ENCODE assay signal across 1 cellular context in genomic region chr4:10028910-10029309, GRCh38.
TF ChIP-seq lines count a peak whose summit lies in the region.

No MANE protein-coding gene starts in this region.

TF ChIP-seq in A549, 52 proteins besides CTCF, POLR2A, EP300 and RAD21:
- TF ChIP-seq NR3C1 (IDR thresholded peaks at IDR 0.05), result no peak
- TF ChIP-seq ESRRA (IDR thresholded peaks at IDR 0.05; ENCODE audit: borderline replicate concordance, low read length), result no peak
- no peak for TF ChIP-seq HOXA7 (CRISPR knock-in tag; IDR thresholded peaks at IDR 0.05)
- TF ChIP-seq CEBPB (IDR thresholded peaks at IDR 0.05), result no peak
- TF ChIP-seq RFX5 (IDR thresholded peaks at IDR 0.05), result no peak
- no peak for TF ChIP-seq RNF2 (IDR thresholded peaks at IDR 0.05; ENCODE audit: borderline replicate concordance, low read depth)
- TF ChIP-seq NFE2L2 (conservative IDR thresholded peaks at IDR 0.05; ENCODE audit: low read length), result no peak
- no peak for TF ChIP-seq ZNF302 (CRISPR knock-in tag; IDR thresholded peaks at IDR 0.05)
- TF ChIP-seq HEYL (CRISPR knock-in tag; IDR thresholded peaks at IDR 0.05), result no peak
- TF ChIP-seq KDM5A (IDR thresholded peaks at IDR 0.05), result no peak
- no peak for TF ChIP-seq FOSL2 (IDR thresholded peaks at IDR 0.05)
- no peak for TF ChIP-seq FOSL2 (CRISPR knock-in tag; IDR thresholded peaks at IDR 0.05)
- no peak for TF ChIP-seq E2F6 (IDR thresholded peaks at IDR 0.05; ENCODE audit: borderline replicate concordance, low read depth)
- no peak for TF ChIP-seq FOSB (CRISPR knock-in tag; IDR thresholded peaks at IDR 0.05)
- no peak for TF ChIP-seq NPAS2 (CRISPR knock-in tag; IDR thresholded peaks at IDR 0.05; ENCODE audit: borderline replicate concordance)
- no peak for TF ChIP-seq SMC3 (IDR thresholded peaks at IDR 0.05)
TF ChIP-seq in A549: peak in this region for 0.
